ENCODE assay signal across 11 cellular contexts in the genomic region with DNA sequence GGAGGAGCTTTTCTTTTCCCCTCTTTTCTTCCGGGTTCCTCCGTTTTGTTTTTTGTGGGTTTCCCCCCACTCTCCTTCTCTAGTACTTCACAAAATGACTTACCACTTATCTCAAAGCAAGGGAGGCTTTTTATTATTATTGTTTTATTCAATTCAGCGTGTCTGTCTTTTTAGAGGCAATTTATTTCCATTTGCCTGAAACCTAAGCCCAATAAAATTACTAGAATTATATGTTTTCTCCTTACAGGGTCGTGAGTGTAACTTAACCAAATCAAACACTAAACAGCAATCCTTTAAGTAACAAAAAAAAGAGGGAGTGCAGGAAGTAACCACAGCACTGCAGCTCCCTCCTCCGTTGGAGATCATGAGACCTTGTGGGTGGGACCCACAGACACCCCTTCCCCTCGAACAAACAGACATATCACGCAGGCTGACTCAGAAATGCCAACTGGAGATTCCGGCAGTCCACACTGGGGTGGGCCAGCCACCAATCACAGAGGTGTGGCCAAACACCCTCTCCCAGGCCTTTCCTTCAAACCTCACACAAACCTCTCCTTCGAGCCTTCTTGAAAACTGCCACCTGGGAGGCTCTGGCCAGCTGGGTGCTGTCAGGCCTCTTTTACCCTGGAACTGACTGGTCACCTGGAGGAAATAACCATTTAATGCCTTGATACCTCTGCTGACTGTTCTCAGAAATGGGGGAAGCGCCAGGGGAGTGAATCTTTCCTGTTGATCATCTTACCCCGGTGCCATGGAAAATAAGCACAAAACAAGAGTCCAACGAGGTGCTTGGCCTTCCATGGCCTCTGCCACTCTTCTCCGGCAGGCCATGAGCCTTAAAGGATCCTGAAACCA.
A peak's percentile ranks its signal among the peaks of the same experiment; 100 is the strongest.
DNase-seq lines count a peak whose midpoint lies in the region; ATAC-seq and TF ChIP-seq lines count a peak whose summit lies in the region.
"Had no signal": no experiment of that assay in that cellular context is flagged by ENCODE, and none has a peak within 500 bp of the region (broad histone marks: within the 10 kb centered on the region; RNA-seq: fewer than 3 reads in every experiment).

No MANE protein-coding gene starts in this region.

- intact Hi-C loops in right cardiac atrium (cut with DNase I) (no loop called here), prostate gland (cut with DNase I) (no loop called here)

- WGBS in right cardiac atrium = 55% methylated on average over 13 of the region's 13 CpGs
- WGBS in prostate gland = 46% methylated on average over 13 of the region's 13 CpGs

- H3K27ac ChIP-seq in HEK293 (ENCODE audit: extremely low read depth, low read depth, low read length) (peak overlapping the region; percentile 82; the same call in 1 of the 2 replicates), right cardiac atrium (ENCODE audit: low read length) (no peak overlapping the region), prostate gland (peak overlapping the region in 1 of 2 donors; percentile 58)
- H3K27ac ChIP-seq: neutrophil had no signal

- H3K36me3 ChIP-seq in HEK293 (ENCODE audit: control insufficient read depth in 2 of 2, insufficient read depth in 1 of 2, low read length in 2 of 2) (no peaks in the 10 kb centered on the region), prostate gland (no peaks in the 10 kb centered on the region)
- H3K36me3 ChIP-seq: neutrophil had no signal

- H3K4me3 ChIP-seq in HEK293 (ENCODE audit: low read depth, low read length) (no peak overlapping the region), right cardiac atrium (ENCODE audit: low read length) (peak overlapping the region; percentile 57), prostate gland (peak overlapping the region in 1 of 2 donors; percentile 52)
- H3K4me3 ChIP-seq: GM12878 had no signal

- H3K27me3 ChIP-seq in right cardiac atrium (ENCODE audit: control insufficient read depth, insufficient read depth) (no peaks in the 10 kb centered on the region), prostate gland (replicated peaks; ENCODE audit: insufficient read depth) (no peaks in the 10 kb centered on the region)

- peak in 1 of 2 donors; percentile 42 for ATAC-seq in right cardiac atrium
- no peak for ATAC-seq in GM21515 (IDR thresholded peaks at IDR 0.05; ENCODE audit: unreplicated experiment)
- ATAC-seq in HG03520 (IDR thresholded peaks at IDR 0.05; ENCODE audit: unreplicated experiment) = no peak
- ATAC-seq: GM12878 had no signal

- H3K9me3 ChIP-seq in HEK293 (ENCODE audit: control insufficient read depth, insufficient read depth, low read depth, low read length) = no peaks in the 10 kb centered on the region
- H3K9me3 ChIP-seq in right cardiac atrium (ENCODE audit: control insufficient read depth, low read length) = no peaks in the 10 kb centered on the region
- H3K9me3 ChIP-seq in prostate gland = no peaks in the 10 kb centered on the region
- H3K9me3 ChIP-seq: neutrophil had no signal

- CTCF ChIA-PET in HEK293 (lab: Yijun Ruan, JAX) = interaction anchor here (0.5 to 2.0 kb wide), 3 partner anchors 10 to 45 kb away, joined by 3 to 6 read pairs (median 3); no protein-coding TSS in a partner anchor

- TF ChIP-seq POLR2A in prostate gland (IDR thresholded peaks at IDR 0.05) = peak; percentile 37

- POLR2A ChIA-PET in HEK293 (lab: Yijun Ruan, JAX) = interaction anchor here (1.0 kb wide), 1 partner anchor 20 kb away, joined by 5 read pairs; no protein-coding TSS in a partner anchor

- TF ChIP-seq CTCF in HEK293 (tag by site-specific recombination; IDR thresholded peaks at IDR 0.05) (no peak), prostate gland (IDR thresholded peaks at IDR 0.05) (no peak)

- DNase-seq in RPMI7951 (ENCODE audit: low read depth) (peak; percentile 3), right cardiac atrium (no peak), prostate gland (ENCODE audit: low spot score) (no peak), cortex of kidney (lab: John Stamatoyannopoulos, UW) (no peak)
- no peak for DNase-seq in stimulated activated CD4-positive, alpha-beta T cell treated with anti-CD3 and anti-CD28 coated beads, Interleukin-2, amount 100 ng/mL, for 24 hours
- DNase-seq: MV-4-11 had no signal

- H3K4me1 ChIP-seq in HEK293 (ENCODE audit: control insufficient read depth, insufficient read depth, low read length) = peaks cover 37% of the 10 kb centered on the region
- peaks cover 8% of the 10 kb centered on the region for H3K4me1 ChIP-seq in right cardiac atrium (ENCODE audit: control insufficient read depth, insufficient read depth, low read length)
- H3K4me1 ChIP-seq in prostate gland (replicated peaks) = peaks cover 10% of the 10 kb centered on the region

TF ChIP-seq in HEK293, 187 proteins besides CTCF, POLR2A, EP300 and RAD21 (continues in another document):
- TF ChIP-seq ZNF529 (tag by site-specific recombination; IDR thresholded peaks at IDR 0.05; ENCODE audit: insufficient replicate concordance) (no peak), ZNF24 (tag by site-specific recombination; IDR thresholded peaks at IDR 0.05) (no peak), WT1 (tag by site-specific recombination; IDR thresholded peaks at IDR 0.05) (peak; percentile 88), RBAK (tag by site-specific recombination; IDR thresholded peaks at IDR 0.05) (no peak), ZSCAN16 (tag by site-specific recombination; IDR thresholded peaks at IDR 0.05) (no peak), ZBTB17 (tag by site-specific recombination; IDR thresholded peaks at IDR 0.05) (no peak), KLF9 (tag by site-specific recombination; IDR thresholded peaks at IDR 0.05; ENCODE audit: low read depth) (no peak), ZNF623 (tag by site-specific recombination; IDR thresholded peaks at IDR 0.05) (no peak), REPIN1 (tag by site-specific recombination; IDR thresholded peaks at IDR 0.05; ENCODE audit: low read depth) (no peak), OSR2 (tag by site-specific recombination; IDR thresholded peaks at IDR 0.05) (no peak), FEZF1 (tag by site-specific recombination; IDR thresholded peaks at IDR 0.05) (peak; percentile 61), ZNF530 (tag by site-specific recombination; IDR thresholded peaks at IDR 0.05; ENCODE audit: low read depth) (no peak), KLF16 (tag by site-specific recombination; IDR thresholded peaks at IDR 0.05) (no peak; the same call in 1 of the 2 replicates)
- TF ChIP-seq, protein P1, sequence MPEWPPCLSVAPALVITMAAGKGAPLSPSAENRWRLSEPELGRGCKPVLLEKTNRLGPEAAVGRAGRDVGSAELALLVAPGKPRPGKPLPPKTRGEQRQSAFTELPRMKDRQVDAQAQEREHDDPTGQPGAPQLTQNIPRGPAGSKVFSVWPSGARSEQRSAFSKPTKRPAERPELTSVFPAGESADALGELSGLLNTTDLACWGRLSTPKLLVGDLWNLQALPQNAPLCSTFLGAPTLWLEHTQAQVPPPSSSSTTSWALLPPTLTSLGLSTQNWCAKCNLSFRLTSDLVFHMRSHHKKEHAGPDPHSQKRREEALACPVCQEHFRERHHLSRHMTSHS (tag by site-specific recombination; IDR thresholded peaks at IDR 0.05) = no peak
- TF ChIP-seq, protein P2, sequence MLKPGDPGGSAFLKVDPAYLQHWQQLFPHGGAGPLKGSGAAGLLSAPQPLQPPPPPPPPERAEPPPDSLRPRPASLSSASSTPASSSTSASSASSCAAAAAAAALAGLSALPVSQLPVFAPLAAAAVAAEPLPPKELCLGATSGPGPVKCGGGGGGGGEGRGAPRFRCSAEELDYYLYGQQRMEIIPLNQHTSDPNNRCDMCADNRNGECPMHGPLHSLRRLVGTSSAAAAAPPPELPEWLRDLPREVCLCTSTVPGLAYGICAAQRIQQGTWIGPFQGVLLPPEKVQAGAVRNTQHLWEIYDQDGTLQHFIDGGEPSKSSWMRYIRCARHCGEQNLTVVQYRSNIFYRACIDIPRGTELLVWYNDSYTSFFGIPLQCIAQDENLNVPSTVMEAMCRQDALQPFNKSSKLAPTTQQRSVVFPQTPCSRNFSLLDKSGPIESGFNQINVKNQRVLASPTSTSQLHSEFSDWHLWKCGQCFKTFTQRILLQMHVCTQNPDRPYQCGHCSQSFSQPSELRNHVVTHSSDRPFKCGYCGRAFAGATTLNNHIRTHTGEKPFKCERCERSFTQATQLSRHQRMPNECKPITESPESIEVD (tag by site-specific recombination; IDR thresholded peaks at IDR 0.05) = peak; percentile 76
- TF ChIP-seq, protein P3, sequence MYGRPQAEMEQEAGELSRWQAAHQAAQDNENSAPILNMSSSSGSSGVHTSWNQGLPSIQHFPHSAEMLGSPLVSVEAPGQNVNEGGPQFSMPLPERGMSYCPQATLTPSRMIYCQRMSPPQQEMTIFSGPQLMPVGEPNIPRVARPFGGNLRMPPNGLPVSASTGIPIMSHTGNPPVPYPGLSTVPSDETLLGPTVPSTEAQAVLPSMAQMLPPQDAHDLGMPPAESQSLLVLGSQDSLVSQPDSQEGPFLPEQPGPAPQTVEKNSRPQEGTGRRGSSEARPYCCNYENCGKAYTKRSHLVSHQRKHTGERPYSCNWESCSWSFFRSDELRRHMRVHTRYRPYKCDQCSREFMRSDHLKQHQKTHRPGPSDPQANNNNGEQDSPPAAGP (tag by site-specific recombination; IDR thresholded peaks at IDR 0.05) = peak; percentile 65
- TF ChIP-seq, protein P4, sequence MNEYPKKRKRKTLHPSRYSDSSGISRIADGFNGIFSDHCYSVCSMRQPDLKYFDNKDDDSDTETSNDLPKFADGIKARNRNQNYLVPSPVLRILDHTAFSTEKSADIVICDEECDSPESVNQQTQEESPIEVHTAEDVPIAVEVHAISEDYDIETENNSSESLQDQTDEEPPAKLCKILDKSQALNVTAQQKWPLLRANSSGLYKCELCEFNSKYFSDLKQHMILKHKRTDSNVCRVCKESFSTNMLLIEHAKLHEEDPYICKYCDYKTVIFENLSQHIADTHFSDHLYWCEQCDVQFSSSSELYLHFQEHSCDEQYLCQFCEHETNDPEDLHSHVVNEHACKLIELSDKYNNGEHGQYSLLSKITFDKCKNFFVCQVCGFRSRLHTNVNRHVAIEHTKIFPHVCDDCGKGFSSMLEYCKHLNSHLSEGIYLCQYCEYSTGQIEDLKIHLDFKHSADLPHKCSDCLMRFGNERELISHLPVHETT (tag by site-specific recombination; IDR thresholded peaks at IDR 0.05) = no peak
- TF ChIP-seq, protein P5, sequence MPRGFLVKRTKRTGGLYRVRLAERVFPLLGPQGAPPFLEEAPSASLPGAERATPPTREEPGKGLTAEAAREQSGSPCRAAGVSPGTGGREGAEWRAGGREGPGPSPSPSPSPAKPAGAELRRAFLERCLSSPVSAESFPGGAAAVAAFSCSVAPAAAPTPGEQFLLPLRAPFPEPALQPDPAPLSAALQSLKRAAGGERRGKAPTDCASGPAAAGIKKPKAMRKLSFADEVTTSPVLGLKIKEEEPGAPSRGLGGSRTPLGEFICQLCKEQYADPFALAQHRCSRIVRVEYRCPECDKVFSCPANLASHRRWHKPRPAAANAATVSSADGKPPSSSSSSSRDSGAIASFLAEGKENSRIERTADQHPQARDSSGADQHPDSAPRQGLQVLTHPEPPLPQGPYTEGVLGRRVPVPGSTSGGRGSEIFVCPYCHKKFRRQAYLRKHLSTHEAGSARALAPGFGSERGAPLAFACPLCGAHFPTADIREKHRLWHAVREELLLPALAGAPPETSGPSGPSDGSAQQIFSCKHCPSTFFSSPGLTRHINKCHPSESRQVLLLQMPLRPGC (tag by site-specific recombination; IDR thresholded peaks at IDR 0.05) = no peak
